In genomic region chr20:47336013-47336754, GRCh38 we compare ENCODE assay signal across 9 cellular contexts. TPM values are rescaled to one million over a fixed set of nuclear protein-coding genes. Genes with fewer than 3 reads are reported as not detected.
DNase-seq lines count a peak whose midpoint lies in the region; ATAC-seq, FAIRE-seq and TF ChIP-seq lines count a peak whose summit lies in the region.
"Had no signal": no experiment of that assay in that cellular context is flagged by ENCODE, and none has a peak within 500 bp of the region (broad histone marks: within the 10 kb centered on the region; RNA-seq: fewer than 3 reads in every experiment).

No MANE protein-coding gene starts in this region.

- in situ Hi-C loops in brain microvascular endothelial cell (cut with HindIII; ENCODE audit: low pct_ligation_motif_present, low sequenced_read_pairs) = loop anchor here (10.0 kb wide), 1 partner anchor 61 kb away; no protein-coding TSS in a partner anchor

- H3K9me3 ChIP-seq in small intestine (ENCODE audit: control insufficient read depth, low read depth) = no peaks in the 10 kb centered on the region

- H3K4me1 ChIP-seq in GM23338 (ENCODE audit: insufficient read depth) = peaks cover 70% of the 10 kb centered on the region
- H3K4me1 ChIP-seq in small intestine (ENCODE audit: control insufficient read depth in 2 of 2, insufficient read depth in 1 of 2, low read depth in 1 of 2, low read length in 1 of 2) = peaks cover 7 to 12% of the 10 kb centered on the region in 2 donors

- H2AFZ ChIP-seq in GM23338 = no peak overlapping the region

- H3K27me3 Mint-ChIP-seq in GM23338 (ENCODE audit: insufficient read depth, low read depth, poor library complexity) = peaks cover 12% of the 10 kb centered on the region
- no peaks in the 10 kb centered on the region for H3K27me3 Mint-ChIP-seq in activated CD8-positive, alpha-beta T cell treated with anti-CD3 and anti-CD28 coated beads for 36 hours

- H3K36me3 Mint-ChIP-seq in GM23338 (ENCODE audit: low read depth) = peaks cover 67% of the 10 kb centered on the region
- H3K36me3 Mint-ChIP-seq in activated CD8-positive, alpha-beta T cell treated with anti-CD3 and anti-CD28 coated beads for 36 hours (ENCODE audit: low read depth) = peaks cover 40% of the 10 kb centered on the region

- H3K27ac ChIP-seq in GM23338 (ENCODE audit: low read depth) (peak overlapping the region; percentile 82), brain microvascular endothelial cell (peak overlapping the region; percentile 93), layer of hippocampus (ENCODE audit: low read depth, low read length) (peak overlapping the region; percentile 95), small intestine (ENCODE audit: low read depth in 1 of 2, low read length in 1 of 2) (peak overlapping the region; percentile 66 to 69)

- intact Hi-C loops in activated CD8-positive, alpha-beta T cell treated with anti-CD3 and anti-CD28 coated beads for 36 hours (cut with micrococcal nuclease) = no loop called here

- CTCF ChIA-PET in activated CD8-positive, alpha-beta T cell treated with anti-CD3 and anti-CD28 coated beads for 36 hours (lab: Charles Lee) = no interaction called here

- DNase-seq in GM23338 (ENCODE audit: low spot score) = no peak
- DNase-seq in brain microvascular endothelial cell = no peak
- DNase-seq in small intestine = no peak
- no peak for DNase-seq in activated CD4-positive, alpha-beta T cell treated with anti-CD3 and anti-CD28 coated beads, Interleukin-2, amount 50 U/mL, for 4 hours
- DNase-seq in activated CD8-positive, alpha-beta T cell treated with anti-CD3 and anti-CD28 coated beads for 36 hours = no peak
- DNase-seq in T-helper 2 cell = no peak
- DNase-seq: activated CD4-positive, CD25-positive, alpha-beta regulatory T cell had no signal

- H3K4me3 ChIP-seq in GM23338 (no peak overlapping the region), brain microvascular endothelial cell (ENCODE audit: low read depth, low read length) (no peak overlapping the region), small intestine (ENCODE audit: low read depth in 1 of 2, low read length in 2 of 2) (no peak overlapping the region)

- peaks cover 72% of the 10 kb centered on the region for H3K4me1 Mint-ChIP-seq in GM23338
- peaks cover 56% of the 10 kb centered on the region for H3K4me1 Mint-ChIP-seq in activated CD8-positive, alpha-beta T cell treated with anti-CD3 and anti-CD28 coated beads for 36 hours (ENCODE audit: low read depth)

- peak overlapping the region; percentile 48 for H3K4me2 ChIP-seq in GM23338

- ATAC-seq in GM23338 (peak; percentile 8), HG02798 (IDR thresholded peaks at IDR 0.05; ENCODE audit: poor library complexity, unreplicated experiment) (no peak)
- no peak for ATAC-seq in activated CD8-positive, alpha-beta T cell treated with anti-CD3 and anti-CD28 coated beads for 36 hours

- WGBS in small intestine, 3 donors = 72 to 91% (median 90%) methylated on average over 19 of the region's 19 CpGs

- no peaks in the 10 kb centered on the region for H3K27me3 ChIP-seq in GM23338 (ENCODE audit: insufficient read depth)
- H3K27me3 ChIP-seq in brain microvascular endothelial cell (replicated peaks) = no peaks in the 10 kb centered on the region
- no peaks in the 10 kb centered on the region for H3K27me3 ChIP-seq in layer of hippocampus (ENCODE audit: control insufficient read depth, insufficient read depth, low read length)
- H3K27me3 ChIP-seq in small intestine (ENCODE audit: control insufficient read depth in 2 of 2, insufficient read depth in 2 of 2, low read length in 2 of 2) = no peaks in the 10 kb centered on the region

- H3K79me2 ChIP-seq in GM23338 (replicated peaks; ENCODE audit: insufficient read depth) = peaks cover 100% of the 10 kb centered on the region

- H3K9me2 ChIP-seq in GM23338 (ENCODE audit: insufficient read depth) = no peaks in the 10 kb centered on the region

- peaks cover 11% of the 10 kb centered on the region for H3K36me3 ChIP-seq in GM23338 (ENCODE audit: insufficient read depth)
- peaks cover 14% of the 10 kb centered on the region for H3K36me3 ChIP-seq in brain microvascular endothelial cell (replicated peaks)
- H3K36me3 ChIP-seq in small intestine (ENCODE audit: control insufficient read depth in 2 of 2, insufficient read depth in 2 of 2, low read length in 2 of 2) = peaks cover 0 to 3% of the 10 kb centered on the region in 2 donors

- no peak for TF ChIP-seq CTCF in GM23338 (conservative IDR thresholded peaks at IDR 0.05; ENCODE audit: low read depth in 2 of 2)
- TF ChIP-seq CTCF in brain microvascular endothelial cell (IDR thresholded peaks at IDR 0.05; ENCODE audit: low read depth, low read length, missing control alignments) = no peak
- no peak for TF ChIP-seq CTCF in activated CD8-positive, alpha-beta T cell treated with anti-CD3 and anti-CD28 coated beads for 36 hours (IDR thresholded peaks at IDR 0.05)

- no peaks in the 10 kb centered on the region; the same call in 2 of the 3 replicates for H3K9me3 Mint-ChIP-seq in GM23338
- H3K9me3 Mint-ChIP-seq in activated CD8-positive, alpha-beta T cell treated with anti-CD3 and anti-CD28 coated beads for 36 hours = no peaks in the 10 kb centered on the region

- H4K20me1 ChIP-seq in GM23338 (replicated peaks; ENCODE audit: insufficient read depth) = peaks cover 53% of the 10 kb centered on the region

- peak overlapping the region; percentile 6; the same call in 1 of the 3 replicates for H3K4me3 Mint-ChIP-seq in GM23338
- no peak overlapping the region for H3K4me3 Mint-ChIP-seq in activated CD8-positive, alpha-beta T cell treated with anti-CD3 and anti-CD28 coated beads for 36 hours

- no peak for FAIRE-seq in small intestine (lab: Jason Lieb, UNC)

- peaks cover 33% of the 10 kb centered on the region for H3F3A ChIP-seq in GM23338 (replicated peaks; ENCODE audit: low read depth)

- peak overlapping the region; percentile 66 for H3K27ac Mint-ChIP-seq in GM23338
- no peak overlapping the region for H3K27ac Mint-ChIP-seq in activated CD8-positive, alpha-beta T cell treated with anti-CD3 and anti-CD28 coated beads for 36 hours

- POLR2A ChIA-PET in activated CD8-positive, alpha-beta T cell treated with anti-CD3 and anti-CD28 coated beads for 36 hours (lab: Charles Lee) = no interaction called here

TF ChIP-seq in GM23338, 12 proteins besides CTCF, POLR2A, EP300 and RAD21:
- TF ChIP-seq POLR2AphosphoS5 (IDR thresholded peaks at IDR 0.05; ENCODE audit: low read depth) (peak; percentile 24; the same call in 1 of the 2 replicates), JUNB (IDR thresholded peaks at IDR 0.05; ENCODE audit: unreplicated experiment) (no peak), REST (IDR thresholded peaks at IDR 0.05; ENCODE audit: unreplicated experiment) (no peak), ETS1 (IDR thresholded peaks at IDR 0.05) (no peak), EZH2 (IDR thresholded peaks at IDR 0.05; ENCODE audit: low read depth, unreplicated experiment) (no peak), ZNF331 (CRISPR knock-in tag; IDR thresholded peaks at IDR 0.05; ENCODE audit: low read depth) (no peak)

RNA-seq across cellular contexts. Expression of gene ZMYND8, which starts 20.3 kb away (rescaled TPM):
- 64.2 and 70.9 TPM in 2 replicates for total RNA-seq in GM23338 (2014; rRNA removed; shearing (Covaris generic))
- polyA plus RNA-seq in GM23338 (2016; fragmentation: Nextera tagmentation; extraction: Ambion mirVana) (122 and 128 TPM in 2 replicates), small intestine (10 to 100 TPM in 2 of 3 donors, 1 to 10 TPM in 1; 9.2 to 19.9 (median 12.8) TPM)
- 10 to 100 TPM; 31.9 to 33.4 TPM for total RNA-seq in activated CD8-positive, alpha-beta T cell treated with anti-CD3 and anti-CD28 coated beads for 36 hours
